19 cellular contexts compared by ENCODE assay signal in the genomic region with DNA sequence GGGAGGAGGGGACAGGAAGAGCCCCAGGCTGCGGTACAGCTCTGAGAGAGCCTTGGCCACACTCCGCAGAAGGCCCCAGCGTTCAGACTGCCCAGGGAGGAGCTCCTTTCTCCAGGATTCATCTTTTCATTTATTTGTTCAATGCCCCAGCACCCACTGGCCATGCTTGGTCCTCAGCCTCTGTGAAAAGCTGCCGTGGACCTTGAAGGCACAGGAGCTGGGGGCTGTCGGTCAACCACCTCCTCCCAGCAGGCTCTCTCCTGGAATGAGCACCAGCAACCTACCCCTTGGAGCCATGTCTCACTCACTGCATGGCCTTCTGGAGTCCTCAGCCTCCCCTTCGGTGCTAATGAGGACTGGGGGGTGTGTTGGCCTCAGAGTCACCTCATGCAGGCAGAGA. TPM values are rescaled to one million over a fixed set of nuclear protein-coding genes. Genes with fewer than 3 reads are reported as not detected.
A peak's percentile ranks its signal among the peaks of the same experiment; 100 is the strongest.
DNase-seq lines count a peak whose midpoint lies in the region; ATAC-seq, FAIRE-seq and TF ChIP-seq lines count a peak whose summit lies in the region.
"Had no signal": no experiment of that assay in that cellular context is flagged by ENCODE, and none has a peak within 500 bp of the region (broad histone marks: within the 10 kb centered on the region; RNA-seq: fewer than 3 reads in every experiment).

No MANE protein-coding gene starts in this region.

- no peak overlapping the region for H3K23ac ChIP-seq in H9 (ENCODE audit: insufficient read length, low read depth, low read length)

- no peak for ATAC-seq in GM21528 (IDR thresholded peaks at IDR 0.05; ENCODE audit: low FRiP score, unreplicated experiment)

- H3K27me3 Mint-ChIP-seq in H9 (ENCODE audit: low read depth) (peaks cover 14% of the 10 kb centered on the region), astrocyte (ENCODE audit: low read depth, unreplicated experiment) (peaks cover 36% of the 10 kb centered on the region), endodermal cell (ENCODE audit: insufficient read depth) (peaks cover 4% of the 10 kb centered on the region)

- H4K20me1 ChIP-seq in H9 (ENCODE audit: control insufficient read depth, insufficient read depth, insufficient read length) (no peaks in the 10 kb centered on the region), astrocyte (ENCODE audit: insufficient read depth, low read length) (no peaks in the 10 kb centered on the region), osteoblast (ENCODE audit: insufficient read depth, low read length) (no peaks in the 10 kb centered on the region)

- H3K4me1 Mint-ChIP-seq in H9 (peaks cover 3 to 13% of the 10 kb centered on the region in 2 experiments; a peak in 3 of 4 replicates), astrocyte (ENCODE audit: low read depth, unreplicated experiment) (peaks cover 20% of the 10 kb centered on the region), endodermal cell (peaks cover 2% of the 10 kb centered on the region)
- H3K4me1 Mint-ChIP-seq: CD4-positive, alpha-beta memory T cell had no signal

- H3T11ph ChIP-seq in H9 (ENCODE audit: low read length): no peak overlapping the region

- H3K4me3 ChIP-seq in astrocyte (ENCODE audit: insufficient read depth, low read depth, low read length): no peak overlapping the region
- no peak overlapping the region for H3K4me3 ChIP-seq in endodermal cell (ENCODE audit: low read length)
- H3K4me3 ChIP-seq in osteoblast (ENCODE audit: insufficient read depth, low read length): no peak overlapping the region
- H3K4me3 ChIP-seq: A549 had no signal

- no peak overlapping the region for H3K56ac ChIP-seq in H9 (ENCODE audit: insufficient read length, low read depth, low read length)

- H4K91ac ChIP-seq in H9 (ENCODE audit: insufficient read length, low read depth, low read length): no peak overlapping the region

- no peak overlapping the region for H3K9ac ChIP-seq in H9 (ENCODE audit: extremely low read depth, insufficient read length, low read length)
- no peak overlapping the region for H3K9ac ChIP-seq in astrocyte (ENCODE audit: low read length)
- no peak overlapping the region for H3K9ac ChIP-seq in endodermal cell (ENCODE audit: extremely low read depth, low read length, poor library complexity, severe bottlenecking)

- H2AFZ ChIP-seq in H9 (ENCODE audit: low read length): no peak overlapping the region
- H2AFZ ChIP-seq in astrocyte (ENCODE audit: low read depth, low read length): no peak overlapping the region
- no peak overlapping the region for H2AFZ ChIP-seq in osteoblast (ENCODE audit: low read length)

- H3K4me2 ChIP-seq in H9 (ENCODE audit: insufficient read depth, insufficient read length, low read length): no peak overlapping the region
- peak overlapping the region; percentile 29 for H3K4me2 ChIP-seq in astrocyte (ENCODE audit: low read length)
- H3K4me2 ChIP-seq in osteoblast (ENCODE audit: insufficient read depth, low read length): no peak overlapping the region
- H3K4me2 ChIP-seq: A549 had no signal

- no peaks in the 10 kb centered on the region for H3K79me2 ChIP-seq in H9 (ENCODE audit: insufficient read depth, low read length)
- no peaks in the 10 kb centered on the region for H3K79me2 ChIP-seq in astrocyte (ENCODE audit: insufficient read depth, low read length)
- no peaks in the 10 kb centered on the region for H3K79me2 ChIP-seq in osteoblast (ENCODE audit: insufficient read depth, low read length)

- no peak overlapping the region for H3K4ac ChIP-seq in H9 (ENCODE audit: low read depth, low read length)

- peak; percentile 9 for DNase-seq in H9
- no peak for DNase-seq in astrocyte (ENCODE audit: low read depth)
- peak; percentile 31 for DNase-seq in endodermal cell
- peak; percentile 32 for DNase-seq in osteoblast (ENCODE audit: insufficient read length, low spot score, missing footprints)
- DNase-seq in SKM-1 treated with dmso at 0.1 percent for 144 hours (lab: John Stamatoyannopoulos, UW; ENCODE audit: unreplicated experiment): no peak
- DNase-seq in GDM1 (lab: John Stamatoyannopoulos, UW): no peak
- DNase-seq in NCI-H345 treated with DMSO at 0.1 percent for 48 hours (lab: John Stamatoyannopoulos, UW; ENCODE audit: unreplicated experiment): no peak
- DNase-seq: CD4-positive, alpha-beta memory T cell; DND-41; GF-D8 had no signal

- no peaks in the 10 kb centered on the region for H3K9me3 ChIP-seq in H9 (ENCODE audit: control insufficient read depth, low read depth, low read length)
- H3K9me3 ChIP-seq in astrocyte (ENCODE audit: insufficient read depth, low read depth, low read length): no peaks in the 10 kb centered on the region
- H3K9me3 ChIP-seq in endodermal cell (ENCODE audit: control insufficient read depth, low read length): no peaks in the 10 kb centered on the region
- H3K9me3 ChIP-seq in osteoblast (ENCODE audit: low read depth, low read length): no peaks in the 10 kb centered on the region
- H3K9me3 ChIP-seq: A549, BE2C had no signal

- H3K9me3 Mint-ChIP-seq in H9 (no peaks in the 10 kb centered on the region), astrocyte (ENCODE audit: unreplicated experiment) (peaks cover 3% of the 10 kb centered on the region), endodermal cell (no peaks in the 10 kb centered on the region)

- no peak overlapping the region for H3K27ac ChIP-seq in H9 (ENCODE audit: insufficient read length, low read depth, low read length)
- H3K27ac ChIP-seq in astrocyte (ENCODE audit: low read depth, low read length): no peak overlapping the region
- H3K27ac ChIP-seq in endodermal cell (ENCODE audit: low read depth, low read length): no peak overlapping the region
- H3K27ac ChIP-seq in osteoblast (ENCODE audit: low read depth, low read length): no peak overlapping the region
- H3K27ac ChIP-seq: A549, C4-2B, HL-60 had no signal

- H3K36me3 Mint-ChIP-seq in H9 (ENCODE audit: insufficient read depth in 1 of 3, low read depth in 3 of 3): no peaks in the 10 kb centered on the region
- H3K36me3 Mint-ChIP-seq in astrocyte (ENCODE audit: low read depth, unreplicated experiment): no peaks in the 10 kb centered on the region
- no peaks in the 10 kb centered on the region for H3K36me3 Mint-ChIP-seq in endodermal cell (ENCODE audit: low read depth)
- H3K36me3 Mint-ChIP-seq: CD4-positive, alpha-beta memory T cell had no signal

- H4K8ac ChIP-seq in H9 (replicated peaks; ENCODE audit: insufficient read length, low read depth, low read length): no peak overlapping the region

- H2BK12ac ChIP-seq in H9 (ENCODE audit: insufficient read length, low read depth, low read length): no peak overlapping the region

- H3K4me1 ChIP-seq in H9 (ENCODE audit: insufficient read depth, low read length): no peaks in the 10 kb centered on the region; the same call in 1 of the 2 replicates
- H3K4me1 ChIP-seq in astrocyte (ENCODE audit: insufficient read depth, low read length): peaks cover 25% of the 10 kb centered on the region
- no peaks in the 10 kb centered on the region for H3K4me1 ChIP-seq in endodermal cell (ENCODE audit: control insufficient read depth, insufficient read depth, low read length)
- H3K4me1 ChIP-seq in osteoblast (ENCODE audit: insufficient read depth, low read length): peaks cover 20% of the 10 kb centered on the region
- H3K4me1 ChIP-seq: A549 had no signal

- H3K4me3 Mint-ChIP-seq in H9 (no peak overlapping the region), astrocyte (ENCODE audit: unreplicated experiment) (no peak overlapping the region), endodermal cell (no peak overlapping the region)
- H3K4me3 Mint-ChIP-seq: CD4-positive, alpha-beta memory T cell had no signal

- H3K23me2 ChIP-seq in H9 (ENCODE audit: insufficient read length, low read depth, low read length, poor library complexity, severe bottlenecking): no peaks in the 10 kb centered on the region

- H3K36me3 ChIP-seq in astrocyte (ENCODE audit: insufficient read depth, low read length) (no peaks in the 10 kb centered on the region), endodermal cell (ENCODE audit: control insufficient read depth, insufficient read depth, low read length) (no peaks in the 10 kb centered on the region), osteoblast (ENCODE audit: insufficient read depth, low read length) (no peaks in the 10 kb centered on the region)
- H3K36me3 ChIP-seq: BE2C had no signal

- no peak overlapping the region for H2BK20ac ChIP-seq in H9 (ENCODE audit: low read depth, low read length, poor library complexity, severe bottlenecking)

- H2BK15ac ChIP-seq in H9 (ENCODE audit: low read depth, low read length): no peak overlapping the region

- H2AK5ac ChIP-seq in H9 (ENCODE audit: insufficient read length, low read length): no peak overlapping the region

- H3K27me3 ChIP-seq in H9 (ENCODE audit: insufficient read depth, low read length) (no peaks in the 10 kb centered on the region), astrocyte (ENCODE audit: insufficient read depth, low read length) (no peaks in the 10 kb centered on the region), endodermal cell (ENCODE audit: control insufficient read depth, insufficient read depth, low read length, poor library complexity, severe bottlenecking) (no peaks in the 10 kb centered on the region), osteoblast (ENCODE audit: insufficient read depth, low read length) (peaks cover 24% of the 10 kb centered on the region)
- H3K27me3 ChIP-seq: BE2C had no signal

- no peak overlapping the region for H3K14ac ChIP-seq in H9 (ENCODE audit: insufficient read depth, low read length)

- H2BK120ac ChIP-seq in H9 (ENCODE audit: low read depth, low read length, poor library complexity, severe bottlenecking): no peak overlapping the region

- WGBS in H9 (ENCODE audit: extremely low coverage, insufficient read length, low lambda C conversion rate): no CpG with 5 or more reads among the region's 6 CpGs
- 93 to 94% methylated on average over 5 to 6 of the region's 6 CpGs for WGBS in endodermal cell (ENCODE audit: insufficient coverage in 1 of 2, insufficient read length in 1 of 2), 2 experiments

- H2BK5ac ChIP-seq in H9 (ENCODE audit: insufficient read length, low read length): no peak overlapping the region

- H4K5ac ChIP-seq in H9 (ENCODE audit: insufficient read length, low read depth, low read length): no peak overlapping the region

- no peaks in the 10 kb centered on the region for H3K79me1 ChIP-seq in H9 (ENCODE audit: insufficient read depth, low read depth, low read length, poor library complexity, severe bottlenecking)

- TF ChIP-seq CTCF in H9 (conservative IDR thresholded peaks at IDR 0.05) (no peak), astrocyte (IDR thresholded peaks at IDR 0.05; ENCODE audit: insufficient read depth, low read depth, low read length) (no peak), endodermal cell (conservative IDR thresholded peaks at IDR 0.05) (no peak), osteoblast (IDR thresholded peaks at IDR 0.05; ENCODE audit: extremely low read depth, low read depth, low read length) (no peak)

- no peak overlapping the region for H3K27ac Mint-ChIP-seq in H9
- no peak overlapping the region for H3K27ac Mint-ChIP-seq in astrocyte (ENCODE audit: unreplicated experiment)
- no peak overlapping the region for H3K27ac Mint-ChIP-seq in endodermal cell

- no peak overlapping the region for H3K18ac ChIP-seq in H9 (ENCODE audit: insufficient read length, low read depth, low read length)

- no peak for FAIRE-seq in astrocyte (lab: Jason Lieb, UNC)
- FAIRE-seq: A549, D721Med, GM19239 had no signal

RNA-seq across cellular contexts. Expression of gene PRR23E, which starts 21.6 kb away (rescaled TPM):
- total RNA-seq in H9 (2021) (not detected in 2 replicates), astrocyte (not detected in 2 replicates), endodermal cell (not detected), osteoblast (not detected in 2 replicates)
- polyA plus RNA-seq in endodermal cell (2013, experiment 1 of 2): not detected
- not detected for polyA plus RNA-seq in endodermal cell (2013, experiment 2 of 2)
- total RNA-seq: CD4-positive, alpha-beta memory T cell; H4 had no signal
- polyA plus RNA-seq: A549; AG04450; CD4-positive, alpha-beta memory T cell had no signal

Comparison
In these comparisons a context has a peak if more than half of its experiments do, and no peak if none do; other contexts are left out.
1. DNase-seq: peak in H9 (single experiment), endodermal cell (single experiment) and osteoblast (single experiment); none in astrocyte (single experiment), SKM-1 treated with dmso at 0.1 percent for 144 hours (single experiment), GDM1 (single experiment) and NCI-H345 treated with DMSO at 0.1 percent for 48 hours (single experiment).